Comparison of ENCODE assay signal across 8 cellular contexts in genomic region chr7:73556208-73557107, GRCh38. TPM values are rescaled to one million over a fixed set of nuclear protein-coding genes. Genes with fewer than 3 reads are reported as not detected.
DNase-seq lines count a peak whose midpoint lies in the region; ATAC-seq, FAIRE-seq and TF ChIP-seq lines count a peak whose summit lies in the region.

No MANE protein-coding gene starts in this region.

- no peak for TF ChIP-seq POLR2A in K562 (conservative IDR thresholded peaks at IDR 0.05)

- peak overlapping the region; percentile 11 for H2AFZ ChIP-seq in K562 (ENCODE audit: low read depth, low read length)

- H3K36me3 ChIP-seq in right atrium auricular region (peaks cover 18% of the 10 kb centered on the region), K562 (ENCODE audit: control insufficient read depth, insufficient read depth, low read length) (peaks cover 40% of the 10 kb centered on the region), mesendoderm (ENCODE audit: control insufficient read depth, insufficient read depth, low read length) (peaks cover 3% of the 10 kb centered on the region)

- POLR2A ChIA-PET in K562 (lab: Yijun Ruan, JAX): interaction anchor here (0.6 to 1.9 kb wide), 13 partner anchors 9 to 182 kb away, joined by 3 to 11 read pairs (median 3); partner anchors contain the start of genes ABHD11, BAZ1B and TBL2

- DNase-seq in right atrium auricular region (ENCODE audit: low spot score) (no peak), left ventricle myocardium superior (no peak), K562 (ENCODE audit: extremely low read depth in 1 of 4, low spot score in 3 of 4) (no peak), mesendoderm (no peak), epidermal melanocyte (ENCODE audit: insufficient read length, low spot score) (no peak), NCI-H1417 (lab: John Stamatoyannopoulos, UW) (no peak), activated gamma-delta T cell treated with Interleukin-2 at 50 U/mL for 16 hours (no peak)

- no peak for FAIRE-seq in K562 (lab: Jason Lieb, UNC)

- no peak for TF ChIP-seq CTCF in right atrium auricular region (IDR thresholded peaks at IDR 0.05)
- TF ChIP-seq CTCF in K562 (IDR thresholded peaks at IDR 0.05 in 2 of 3, conservative IDR thresholded peaks at IDR 0.05 in 1 of 3; ENCODE audit: insufficient read depth in 2 of 3, low read depth in 1 of 3, low read length in 3 of 3): no peak

- no peaks in the 10 kb centered on the region for H3K9me1 ChIP-seq in K562 (ENCODE audit: control insufficient read depth, insufficient read depth, low read length)

- H3K4ac ChIP-seq in mesendoderm (ENCODE audit: low read depth, low read length): no peak overlapping the region

- WGBS in K562 (ENCODE audit: insufficient coverage, low coverage, missing lambda C conversion rate): 2% methylated on average over 28 of the region's 28 CpGs
- no CpG with 5 or more reads among the region's 28 CpGs for WGBS in mesendoderm (ENCODE audit: extremely low coverage, insufficient coverage, low lambda C conversion rate)

- intact Hi-C loops in left ventricle myocardium superior (cut with micrococcal nuclease): no loop called here
- intact Hi-C loops in K562 (cut with micrococcal nuclease): loop anchor here (2.0 kb wide), 1 partner anchor 36 kb away; no protein-coding TSS in a partner anchor

- H2BK120ac ChIP-seq in mesendoderm (ENCODE audit: low read depth, low read length): no peak overlapping the region

- no peak overlapping the region for H3K18ac ChIP-seq in mesendoderm (ENCODE audit: low read length)

- H2BK15ac ChIP-seq in mesendoderm (replicated peaks; ENCODE audit: low read depth): no peak overlapping the region

- H4K5ac ChIP-seq in mesendoderm (ENCODE audit: low read length): no peak overlapping the region

- H3K56ac ChIP-seq in mesendoderm (ENCODE audit: low read length): peak overlapping the region; percentile 89

- H3K9ac ChIP-seq in K562 (ENCODE audit: insufficient read depth in 1 of 2, low read depth in 2 of 2, low read length in 2 of 2) (peak overlapping the region; percentile 90 to 92), mesendoderm (ENCODE audit: low read length) (peak overlapping the region; percentile 73)

- H3K23ac ChIP-seq in mesendoderm (ENCODE audit: low read length): no peak overlapping the region

- in situ Hi-C loops in K562 (cut with MboI): no loop called here

- CTCF ChIA-PET in K562 (lab: Yijun Ruan, JAX; ENCODE audit: low intra/inter-chr PET ratio): interaction anchor here (0.6 kb wide), 1 partner anchor 299 kb away, joined by 3 read pairs; no protein-coding TSS in a partner anchor

- H3K79me2 ChIP-seq in K562 (ENCODE audit: control insufficient read depth, insufficient read depth, low read length) (peaks cover 49% of the 10 kb centered on the region), mesendoderm (ENCODE audit: control insufficient read depth, insufficient read depth, low read length) (peaks cover 22% of the 10 kb centered on the region)

- no peak overlapping the region for H4K8ac ChIP-seq in mesendoderm (ENCODE audit: low read depth, low read length)

- no peaks in the 10 kb centered on the region for H3K9me3 ChIP-seq in right atrium auricular region
- no peaks in the 10 kb centered on the region for H3K9me3 ChIP-seq in K562 (replicated peaks; ENCODE audit: control insufficient read depth, insufficient read depth, low read depth, low read length)

- H3K4me2 ChIP-seq in K562 (ENCODE audit: insufficient read depth, low read length): peak overlapping the region; percentile 84
- H3K4me2 ChIP-seq in mesendoderm (ENCODE audit: low read length): peak overlapping the region; percentile 86

- no peak overlapping the region for H2BK5ac ChIP-seq in mesendoderm (ENCODE audit: low read length)

- BruUV-seq in K562 (replicated peaks; lab: Mats Ljungman, UMichigan): TSS peak; percentile 66

- H3K27me3 ChIP-seq in right atrium auricular region (no peaks in the 10 kb centered on the region), K562 (ENCODE audit: control insufficient read depth in 2 of 2, insufficient read depth in 2 of 2, low read length in 2 of 2) (no peaks in the 10 kb centered on the region), mesendoderm (ENCODE audit: insufficient read depth, low read length, poor library complexity) (no peaks in the 10 kb centered on the region)

- H3K4me3 ChIP-seq in right atrium auricular region: peak overlapping the region; percentile 75 to 94
- H3K4me3 ChIP-seq in K562: peak overlapping the region; percentile 95
- H3K4me3 ChIP-seq in mesendoderm (ENCODE audit: low read length): peak overlapping the region; percentile 42

- TF ChIP-seq RAD21 in K562 (CRISPR knock-in tag; conservative IDR thresholded peaks at IDR 0.05 in 1 of 2, IDR thresholded peaks at IDR 0.05 in 1 of 2): peak in 1 of 2 experiments; percentile 24; a peak in 1 of 4 replicates

- no peak overlapping the region for H2AK5ac ChIP-seq in mesendoderm (ENCODE audit: low read length)

- H3K27ac ChIP-seq in right atrium auricular region (peak overlapping the region; percentile 98 to 99), K562 (ENCODE audit: extremely low read depth, low read depth, low read length) (peak overlapping the region; percentile 99), mesendoderm (ENCODE audit: low read depth, low read length) (peak overlapping the region; percentile 34)

- no peak for TF ChIP-seq EP300 in K562 (IDR thresholded peaks at IDR 0.05; ENCODE audit: low read length)

- ATAC-seq in left ventricle myocardium superior (no peak), K562 (no peak), GM18511 (IDR thresholded peaks at IDR 0.05; ENCODE audit: unreplicated experiment) (no peak)

- H3K79me1 ChIP-seq in mesendoderm (ENCODE audit: low read length): peaks cover 12% of the 10 kb centered on the region

- no peaks in the 10 kb centered on the region; the same call in 1 of the 2 replicates for H4K20me1 ChIP-seq in K562 (replicated peaks; ENCODE audit: control insufficient read depth, insufficient read depth, low read length)

- H3K4me1 ChIP-seq in right atrium auricular region: peaks cover 0 to 41% of the 10 kb centered on the region in 2 donors
- H3K4me1 ChIP-seq in K562 (replicated peaks in 1 of 2; ENCODE audit: control insufficient read depth in 2 of 2, insufficient read depth in 2 of 2, low read length in 2 of 2): peaks cover 22 to 27% of the 10 kb centered on the region in 2 experiments
- no peaks in the 10 kb centered on the region for H3K4me1 ChIP-seq in mesendoderm (ENCODE audit: control insufficient read depth, low read depth, low read length)

RNA-seq across cellular contexts. Expression of gene BCL7B, which starts 1.0 kb away (rescaled TPM):
- total RNA-seq in right atrium auricular region (100 to 1,000 TPM; 108 to 128 TPM), left ventricle myocardium superior (80.7 TPM), K562 (2014; rRNA removed) (26.1 and 27.8 TPM in 2 replicates), K562 (2014; rRNA removed; fragmentation: Illumina TruSeq; extraction: Trizol) (21.4 and 23.0 TPM in 2 replicates), K562 (2015; rRNA removed; fragmentation: Illumina TruSeq; extraction: Trizol) (30.2 and 32.9 TPM in 2 replicates), K562 (2021) (57.5 and 59.2 TPM in 2 replicates)
- 35.3 and 79.3 TPM in 2 replicates for total RNA-seq in K562 (2011; cell fraction: chromatin; rRNA removed; ENCODE audit: low replicate concordance)
- total RNA-seq in K562 (2011; cell fraction: nucleolus; rRNA removed): 50.1 and 62.0 TPM in 2 replicates
- 53.5 and 56.9 TPM in 2 replicates for total RNA-seq in K562 (2011; cell fraction: nucleoplasm; rRNA removed)
- polyA plus RNA-seq in K562 (2011; rRNA removed) (45.3 and 53.1 TPM in 2 replicates), K562 (2014; fragmentation: Illumina TruSeq; extraction: Trizol) (67.8 and 73.2 TPM in 2 replicates), K562 (2014; fragmentation: Nextera tagmentation; extraction: Ambion mirVana) (10 to 100 TPM in 1 of 2 experiments, 1 to 10 TPM in 1; 10.0 to 13.4 TPM), K562 (2014; rRNA removed) (54.4 and 70.6 TPM in 2 replicates)
- 44.7 and 90.9 TPM in 2 replicates for polyA plus RNA-seq in K562 (2011; cell fraction: cytosol; rRNA removed)
- 28.1 and 45.3 TPM in 2 replicates for polyA plus RNA-seq in K562 (2011; cell fraction: nucleus; rRNA removed)
- 66.1 and 72.9 TPM in 2 replicates for polyA plus RNA-seq in K562 (2012)
- polyA minus RNA-seq in K562 (2011; rRNA and poly(A)+ RNA removed): 23.5 and 40.3 TPM in 2 replicates
- polyA minus RNA-seq in K562 (2011; cell fraction: cytosol; rRNA and poly(A)+ RNA removed): 27.4 and 33.3 TPM in 2 replicates
- 13.7 and 15.9 TPM in 2 replicates for polyA minus RNA-seq in K562 (2011; cell fraction: nucleus; rRNA and poly(A)+ RNA removed)
- polyA plus RNA-seq in mesendoderm (2013, experiment 1 of 2): 45.0 TPM
- polyA plus RNA-seq in mesendoderm (2013, experiment 2 of 2): 45.5 TPM

RNA-seq across cellular contexts. Expression of gene TBL2, which starts 21.9 kb away (rescaled TPM):
- total RNA-seq in right atrium auricular region (10 to 100 TPM; 20.5 to 28.3 TPM), left ventricle myocardium superior (7.8 TPM), K562 (2014; rRNA removed) (82.1 and 123 TPM in 2 replicates), K562 (2014; rRNA removed; fragmentation: Illumina TruSeq; extraction: Trizol) (40.0 and 42.0 TPM in 2 replicates), K562 (2015; rRNA removed; fragmentation: Illumina TruSeq; extraction: Trizol) (54.1 and 60.6 TPM in 2 replicates), K562 (2021) (70.3 and 70.8 TPM in 2 replicates)
- total RNA-seq in K562 (2011; cell fraction: chromatin; rRNA removed; ENCODE audit: low replicate concordance): 126 and 292 TPM in 2 replicates
- 220 and 224 TPM in 2 replicates for total RNA-seq in K562 (2011; cell fraction: nucleolus; rRNA removed)
- total RNA-seq in K562 (2011; cell fraction: nucleoplasm; rRNA removed): 142 and 163 TPM in 2 replicates
- polyA plus RNA-seq in K562 (2011; rRNA removed) (47.7 and 49.2 TPM in 2 replicates), K562 (2014; fragmentation: Illumina TruSeq; extraction: Trizol) (43.8 and 48.8 TPM in 2 replicates), K562 (2014; fragmentation: Nextera tagmentation; extraction: Ambion mirVana) (1 to 10 TPM; 2.5 to 3.0 TPM), K562 (2014; rRNA removed) (61.5 and 67.3 TPM in 2 replicates)
- polyA plus RNA-seq in K562 (2011; cell fraction: cytosol; rRNA removed): 48.9 and 107 TPM in 2 replicates
- polyA plus RNA-seq in K562 (2011; cell fraction: nucleus; rRNA removed): 45.7 and 87.5 TPM in 2 replicates
- polyA plus RNA-seq in K562 (2012): 51.9 and 71.5 TPM in 2 replicates
- polyA minus RNA-seq in K562 (2011; rRNA and poly(A)+ RNA removed): 57.4 and 92.0 TPM in 2 replicates
- polyA minus RNA-seq in K562 (2011; cell fraction: cytosol; rRNA and poly(A)+ RNA removed): 81.1 and 112 TPM in 2 replicates
- 51.6 and 57.1 TPM in 2 replicates for polyA minus RNA-seq in K562 (2011; cell fraction: nucleus; rRNA and poly(A)+ RNA removed)
- polyA plus RNA-seq in mesendoderm (2013, experiment 1 of 2): 19.9 TPM
- 18.5 TPM for polyA plus RNA-seq in mesendoderm (2013, experiment 2 of 2)

RNA-seq across cellular contexts. Expression of gene BAZ1B, which starts 34.4 kb away (rescaled TPM):
- total RNA-seq in right atrium auricular region: 10 to 100 TPM; 29.0 to 37.7 TPM
- total RNA-seq in left ventricle myocardium superior: 44.6 TPM
- total RNA-seq in K562 (2011; cell fraction: chromatin; rRNA removed; ENCODE audit: low replicate concordance): 64.1 and 159 TPM in 2 replicates
- total RNA-seq in K562 (2011; cell fraction: nucleolus; rRNA removed): 37.9 and 44.9 TPM in 2 replicates
- total RNA-seq in K562 (2011; cell fraction: nucleoplasm; rRNA removed): 79.0 and 92.8 TPM in 2 replicates
- total RNA-seq in K562 (2014; rRNA removed): 79.5 and 89.0 TPM in 2 replicates
- total RNA-seq in K562 (2014; rRNA removed; fragmentation: Illumina TruSeq; extraction: Trizol): 129 and 136 TPM in 2 replicates
- 131 and 134 TPM in 2 replicates for total RNA-seq in K562 (2015; rRNA removed; fragmentation: Illumina TruSeq; extraction: Trizol)
- 100 and 107 TPM in 2 replicates for total RNA-seq in K562 (2021)
- polyA plus RNA-seq in K562 (2011; rRNA removed): 28.8 and 50.9 TPM in 2 replicates
- polyA plus RNA-seq in K562 (2011; cell fraction: cytosol; rRNA removed): 22.0 and 24.5 TPM in 2 replicates
- polyA plus RNA-seq in K562 (2011; cell fraction: nucleus; rRNA removed): 25.8 and 37.2 TPM in 2 replicates
- polyA plus RNA-seq in K562 (2012): 63.5 and 70.7 TPM in 2 replicates
- 94.3 and 110 TPM in 2 replicates for polyA plus RNA-seq in K562 (2014; fragmentation: Illumina TruSeq; extraction: Trizol)
- polyA plus RNA-seq in K562 (2014; fragmentation: Nextera tagmentation; extraction: Ambion mirVana): 10 to 100 TPM; 15.0 to 27.5 TPM
- 56.3 and 68.4 TPM in 2 replicates for polyA plus RNA-seq in K562 (2014; rRNA removed)
- 81.7 and 114 TPM in 2 replicates for polyA minus RNA-seq in K562 (2011; rRNA and poly(A)+ RNA removed)
- 41.5 and 59.2 TPM in 2 replicates for polyA minus RNA-seq in K562 (2011; cell fraction: cytosol; rRNA and poly(A)+ RNA removed)
- 19.9 and 33.0 TPM in 2 replicates for polyA minus RNA-seq in K562 (2011; cell fraction: nucleus; rRNA and poly(A)+ RNA removed)
- polyA plus RNA-seq in mesendoderm (2013, experiment 1 of 2): 45.3 TPM
- 45.3 TPM for polyA plus RNA-seq in mesendoderm (2013, experiment 2 of 2)

Comparison
In these comparisons a context has a peak if more than half of its experiments do, and no peak if none do; other contexts are left out.
1. H3K27ac ChIP-seq: peak in every context shown above with its lines; median percentile 99 in K562; 98 in right atrium auricular region; 34 in mesendoderm.
2. H3K4me3 ChIP-seq: peak in every context shown above with its lines; median percentile 95 in K562; 84 in right atrium auricular region; 42 in mesendoderm.